ENCODE assay signal across 16 cellular contexts in the genomic region with DNA sequence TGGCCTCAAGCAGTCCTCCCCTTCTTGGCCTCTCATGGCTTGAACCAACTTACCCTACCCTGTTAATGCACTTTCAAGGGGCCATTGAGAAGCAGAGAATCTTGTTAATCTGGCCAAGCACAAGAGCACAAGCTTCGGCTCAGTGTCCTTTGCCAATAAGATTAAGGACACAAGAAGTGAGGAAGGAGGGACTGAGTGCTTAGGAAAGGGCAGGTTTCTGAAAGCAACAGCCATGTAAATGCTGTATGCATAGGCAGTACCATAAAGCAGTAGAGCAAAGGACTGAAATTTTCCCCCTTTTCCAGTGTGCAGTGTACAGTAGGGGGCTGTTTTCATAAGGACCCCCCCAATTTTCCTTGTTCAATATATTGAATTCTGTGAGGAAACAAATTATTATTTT.
"Had no signal": no experiment of that assay in that cellular context is flagged by ENCODE, and none has a peak within 500 bp of the region (broad histone marks: within the 10 kb centered on the region; RNA-seq: fewer than 3 reads in every experiment).

No MANE protein-coding gene starts in this region.

- H3K27me3 Mint-ChIP-seq: activated B cell treated with CpG ODN at 0.5 μM for 24 hours; activated CD4-positive, alpha-beta T cell treated with anti-CD3 and anti-CD28 coated beads, Interleukin-2, amount 10 ng/mL, durations not matched to agents 24 days and 14 days; activated naive CD8-positive, alpha-beta T cell treated with anti-CD3 and anti-CD28 coated beads for 36 hours; naive thymus-derived CD4-positive, alpha-beta T cell; progenitor cell of endocrine pancreas; stimulated activated memory B cell treated with anti-CD40 and anti-IgM and Interleukin-4, amounts not matched to agents 10 μg/mL and 1 μg/mL and 100 μg/mL, for 72 hours had no signal

- ATAC-seq: naive thymus-derived CD4-positive, alpha-beta T cell; stimulated activated memory B cell treated with anti-CD40 and anti-IgM and Interleukin-4, amounts not matched to agents 10 μg/mL and 1 μg/mL and 100 μg/mL, for 72 hours had no signal

- H3K4me3 Mint-ChIP-seq: activated B cell treated with CpG ODN at 0.5 μM for 24 hours; activated CD4-positive, alpha-beta T cell treated with anti-CD3 and anti-CD28 coated beads, Interleukin-2, amount 10 ng/mL, durations not matched to agents 24 days and 14 days; activated naive CD8-positive, alpha-beta T cell treated with anti-CD3 and anti-CD28 coated beads for 36 hours; naive thymus-derived CD4-positive, alpha-beta T cell; stimulated activated memory B cell treated with anti-CD40 and anti-IgM and Interleukin-4, amounts not matched to agents 10 μg/mL and 1 μg/mL and 100 μg/mL, for 72 hours had no signal

- H3K27ac Mint-ChIP-seq: activated B cell treated with CpG ODN at 0.5 μM for 24 hours; activated CD4-positive, alpha-beta T cell treated with anti-CD3 and anti-CD28 coated beads, Interleukin-2, amount 10 ng/mL, durations not matched to agents 24 days and 14 days; activated naive CD8-positive, alpha-beta T cell treated with anti-CD3 and anti-CD28 coated beads for 36 hours; progenitor cell of endocrine pancreas had no signal

- H3K9me3 Mint-ChIP-seq: activated B cell treated with CpG ODN at 0.5 μM for 24 hours; activated CD4-positive, alpha-beta T cell treated with anti-CD3 and anti-CD28 coated beads, Interleukin-2, amount 10 ng/mL, durations not matched to agents 24 days and 14 days; activated naive CD8-positive, alpha-beta T cell treated with anti-CD3 and anti-CD28 coated beads for 36 hours; naive thymus-derived CD4-positive, alpha-beta T cell; stimulated activated memory B cell treated with anti-CD40 and anti-IgM and Interleukin-4, amounts not matched to agents 10 μg/mL and 1 μg/mL and 100 μg/mL, for 72 hours had no signal

- H3K27me3 ChIP-seq: right atrium auricular region, upper lobe of left lung had no signal

- DNase-seq: activated B cell treated with CpG ODN at 0.5 μM for 24 hours; activated CD4-positive, alpha-beta T cell treated with anti-CD3 and anti-CD28 coated beads, Interleukin-2, amount 10 ng/mL, durations not matched to agents 24 days and 14 days; activated naive CD4-positive, alpha-beta T cell; activated naive CD8-positive, alpha-beta T cell treated with anti-CD3 and anti-CD28 coated beads for 36 hours; amniotic stem cell; caudate nucleus; mesendoderm; naive thymus-derived CD4-positive, alpha-beta T cell; small intestine; stimulated activated CD4-positive, alpha-beta T cell treated with anti-CD3 and anti-CD28 coated beads, Interleukin-4, amount 100 ng/mL, for 24 hours; SW 1271; upper lobe of left lung had no signal

- H3K9me3 ChIP-seq: right atrium auricular region, thoracic aorta, upper lobe of left lung had no signal

- H3K4me3 ChIP-seq: right atrium auricular region, thoracic aorta, upper lobe of left lung had no signal
